In genomic region chr6:30800876-30801275, GRCh38 we compare ENCODE assay signal across 17 cellular contexts. TPM values are rescaled to one million over a fixed set of nuclear protein-coding genes. Genes with fewer than 3 reads are reported as not detected.
A peak's percentile ranks its signal among the peaks of the same experiment; 100 is the strongest.
DNase-seq lines count a peak whose midpoint lies in the region; ATAC-seq and TF ChIP-seq lines count a peak whose summit lies in the region.
"Had no signal": no experiment of that assay in that cellular context is flagged by ENCODE, and none has a peak within 500 bp of the region (broad histone marks: within the 10 kb centered on the region; RNA-seq: fewer than 3 reads in every experiment).

No MANE protein-coding gene starts in this region.

- H3K36me3 ChIP-seq in tibial artery, result no peaks in the 10 kb centered on the region
- no peaks in the 10 kb centered on the region for H3K36me3 ChIP-seq in transverse colon
- H3K36me3 ChIP-seq: colonic mucosa had no signal

- DNase-seq in dermis microvascular lymphatic vessel endothelial cell (ENCODE audit: low read depth in 2 of 2), result peak; percentile 82 to 97
- DNase-seq in left ventricle myocardium superior, result no peak
- no peak for DNase-seq in tibial artery
- no peak for DNase-seq in effector CD4-positive, alpha-beta T cell
- DNase-seq in immature natural killer cell, result no peak
- no peak for DNase-seq in GM19240 (ENCODE audit: insufficient read length, low spot score)
- DNase-seq in transverse colon, result no peak
- DNase-seq: activated CD4-positive, alpha-beta T cell treated with anti-CD3 and anti-CD28 coated beads, Interleukin-2, amount 50 U/mL, for 48 hours; activated naive CD4-positive, alpha-beta T cell treated with Interleukin-2 at 50 U/mL for 16 hours; body of pancreas; colonic mucosa; COR-L47; EL; NCI-H2029 treated with DMSO at 0.1 percent for 48 hours; NCI-H446 treated with DMSO at 0.1 percent for 48 hours; stimulated activated CD4-positive, alpha-beta T cell treated with anti-CD3 and anti-CD28 coated beads, Interleukin-2, amount 100 ng/mL, for 48 hours had no signal

- H3K4me3 Mint-ChIP-seq in nephron, result peak overlapping the region in 2 of 3 experiments; percentile 2 to 4
- no peak overlapping the region for H3K4me3 Mint-ChIP-seq in immature natural killer cell

- TF ChIP-seq CTCF in nephron (IDR thresholded peaks at IDR 0.05; ENCODE audit: unreplicated experiment in 3 of 3) (no peak), tibial artery (IDR thresholded peaks at IDR 0.05) (no peak), transverse colon (IDR thresholded peaks at IDR 0.05) (no peak)

- in situ Hi-C loops in transverse colon (cut with MboI; ENCODE audit: low pct_ligation_motif_present in 1 of 4, low pct_unique_long_range_greater_than_20kb in 1 of 4, low sequenced_read_pairs in 3 of 4), result no loop called here

- H3K4me1 ChIP-seq in tibial artery, result peaks cover 0 to 23% (median 12%) of the 10 kb centered on the region in 4 donors
- H3K4me1 ChIP-seq in transverse colon, result peaks cover 0 to 6% (median 0%) of the 10 kb centered on the region in 4 donors
- H3K4me1 ChIP-seq: body of pancreas, colonic mucosa had no signal

- WGBS in transverse colon (ENCODE audit: low coverage in 1 of 2), 2 donors, result 78 to 83% methylated on average over 3 to 6 of the region's 6 CpGs

- peak; percentile 90 for ATAC-seq in left ventricle myocardium superior
- ATAC-seq: body of pancreas had no signal

- H3K4me3 ChIP-seq in tibial artery, result no peak overlapping the region
- H3K4me3 ChIP-seq in transverse colon, result no peak overlapping the region
- H3K4me3 ChIP-seq: body of pancreas, colonic mucosa had no signal

- intact Hi-C loops in left ventricle myocardium superior (cut with micrococcal nuclease), result no loop called here
- intact Hi-C loops in tibial artery (cut with DNase I; ENCODE audit: low total_unique reads), result no loop called here
- intact Hi-C loops in transverse colon (cut with DNase I; ENCODE audit: low total_unique reads), result no loop called here

- H3K36me3 Mint-ChIP-seq in nephron (ENCODE audit: low read depth), result no peaks in the 10 kb centered on the region
- H3K36me3 Mint-ChIP-seq in immature natural killer cell, result peaks cover 0 to 4% (median 0%) of the 10 kb centered on the region in 3 donors

- TF ChIP-seq POLR2A in transverse colon (IDR thresholded peaks at IDR 0.05), result no peak

- H3K9me3 Mint-ChIP-seq in nephron (no peaks in the 10 kb centered on the region), immature natural killer cell (no peaks in the 10 kb centered on the region)

- H3K4me1 Mint-ChIP-seq in nephron, result peaks cover 42% of the 10 kb centered on the region
- peaks cover 8 to 15% of the 10 kb centered on the region in 2 donors for H3K4me1 Mint-ChIP-seq in immature natural killer cell

- H3K27ac ChIP-seq in tibial artery (peak overlapping the region; percentile 63 to 64), transverse colon (peak overlapping the region in 1 of 4 donors; percentile 19)
- H3K27ac ChIP-seq: body of pancreas, colonic mucosa had no signal

- no peaks in the 10 kb centered on the region for H3K27me3 Mint-ChIP-seq in nephron (ENCODE audit: low read depth)
- peaks cover 0 to 2% (median 0%) of the 10 kb centered on the region in 3 donors for H3K27me3 Mint-ChIP-seq in immature natural killer cell (ENCODE audit: low read depth in 3 of 3)

- no peaks in the 10 kb centered on the region for H3K9me3 ChIP-seq in tibial artery
- no peaks in the 10 kb centered on the region for H3K9me3 ChIP-seq in transverse colon
- H3K9me3 ChIP-seq: body of pancreas, colonic mucosa had no signal

- TF ChIP-seq EP300 in transverse colon (IDR thresholded peaks at IDR 0.05; ENCODE audit: low read depth), result no peak

- H3K27me3 ChIP-seq in tibial artery, result no peaks in the 10 kb centered on the region
- no peaks in the 10 kb centered on the region for H3K27me3 ChIP-seq in transverse colon
- H3K27me3 ChIP-seq: body of pancreas, colonic mucosa had no signal

- peak overlapping the region; percentile 91 to 96 (median 92) for H3K27ac Mint-ChIP-seq in nephron
- peak overlapping the region in 1 of 6 donors; percentile 31 for H3K27ac Mint-ChIP-seq in immature natural killer cell

RNA-seq across cellular contexts. Expression of gene IER3, which starts 56.5 kb away (rescaled TPM):
- total RNA-seq in dermis microvascular lymphatic vessel endothelial cell, result 46.3 and 86.1 TPM in 2 replicates
- 12.7 TPM for total RNA-seq in left ventricle myocardium superior
- polyA plus RNA-seq in immature natural killer cell, result 1 to 10 TPM; 1.0 to 2.7 (median 1.6) TPM
- total RNA-seq in transverse colon, result 100 to 1,000 TPM in 1 of 4 donors, 10 to 100 TPM in 3; 21.1 to 100 (median 84.6) TPM

RNA-seq across cellular contexts. Expression of gene FLOT1, which starts 58.4 kb away (rescaled TPM):
- total RNA-seq in dermis microvascular lymphatic vessel endothelial cell (52.5 and 55.2 TPM in 2 replicates), left ventricle myocardium superior (238 TPM), transverse colon (100 to 1,000 TPM; 123 to 146 (median 139) TPM)
- polyA plus RNA-seq in immature natural killer cell, result 100 to 1,000 TPM; 148 to 214 (median 174) TPM

Comparison
In these comparisons a context has a peak if more than half of its experiments do, and no peak if none do; other contexts are left out.
1. DNase-seq: peak in dermis microvascular lymphatic vessel endothelial cell (2 of 2); none in left ventricle myocardium superior (single experiment), tibial artery (0 of 2), effector CD4-positive, alpha-beta T cell (single experiment), immature natural killer cell (0 of 3), GM19240 (single experiment) and transverse colon (single experiment).
2. H3K4me3 Mint-ChIP-seq: peak in nephron (2 of 3); none in immature natural killer cell (0 of 5).